In the genomic region with DNA sequence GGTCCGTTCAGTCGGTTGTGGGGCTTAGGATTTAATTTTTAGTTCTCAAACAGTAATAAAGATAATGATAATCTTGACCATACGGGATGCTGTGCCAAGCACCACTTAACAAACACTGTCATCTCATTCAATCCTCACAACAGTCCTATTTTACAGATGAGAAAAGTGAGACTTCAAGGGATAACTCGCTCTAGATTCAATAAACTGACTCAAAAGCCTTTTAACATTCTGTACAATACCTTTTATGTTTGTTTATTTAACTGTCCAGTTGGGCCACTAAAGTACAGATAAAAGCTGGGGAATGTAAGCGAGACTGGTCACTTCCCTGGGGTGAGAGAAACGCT, we compare ENCODE assay signal across 9 cellular contexts. TPM values are rescaled to one million over a fixed set of nuclear protein-coding genes. Genes with fewer than 3 reads are reported as not detected.
DNase-seq lines count a peak whose midpoint lies in the region; ATAC-seq, FAIRE-seq and TF ChIP-seq lines count a peak whose summit lies in the region.
"Had no signal": no experiment of that assay in that cellular context is flagged by ENCODE, and none has a peak within 500 bp of the region (broad histone marks: within the 10 kb centered on the region; RNA-seq: fewer than 3 reads in every experiment).

No MANE protein-coding gene starts in this region.

- H3K9me3 Mint-ChIP-seq in T-helper 2 cell treated with Interferon-gamma antibody and Interleukin-4, amounts not matched to agents 5 μg/mL and 100 μg/mL, for 36 hours: no peaks in the 10 kb centered on the region
- no peaks in the 10 kb centered on the region for H3K9me3 Mint-ChIP-seq in activated T-helper 17 cell treated with anti-CD3 and anti-CD28 coated beads, Interleukin-2, amount 50 U/mL, for 72 hours

- peak overlapping the region; percentile 88 for H3K4me3 Mint-ChIP-seq in T-helper 2 cell treated with Interferon-gamma antibody and Interleukin-4, amounts not matched to agents 5 μg/mL and 100 μg/mL, for 36 hours
- peak overlapping the region; percentile 95 for H3K4me3 Mint-ChIP-seq in activated T-helper 17 cell treated with anti-CD3 and anti-CD28 coated beads, Interleukin-2, amount 50 U/mL, for 72 hours

- no peak for DNase-seq in T-helper 2 cell treated with Interferon-gamma antibody and Interleukin-4, amounts not matched to agents 5 μg/mL and 100 μg/mL, for 36 hours (ENCODE audit: low spot score)
- DNase-seq in T-helper 2 cell (no peak), kidney (no peak), suprapubic skin (ENCODE audit: low spot score in 2 of 2) (no peak), H54 (ENCODE audit: insufficient read length, low spot score) (no peak), GM13976 (ENCODE audit: low spot score) (no peak)

- WGBS in suprapubic skin: 8% methylated on average over 6 of the region's 6 CpGs

- H3K36me3 ChIP-seq in kidney (ENCODE audit: control insufficient read depth in 1 of 2, insufficient read depth in 2 of 2, low read length in 2 of 2) (no peaks in the 10 kb centered on the region), suprapubic skin (no peaks in the 10 kb centered on the region)
- H3K36me3 ChIP-seq: BLaER1 had no signal

- peaks cover 0 to 7% of the 10 kb centered on the region in 2 donors for H3K4me1 ChIP-seq in kidney (ENCODE audit: control insufficient read depth in 1 of 2, insufficient read depth in 1 of 2, low read depth in 1 of 2, low read length in 2 of 2)
- H3K4me1 ChIP-seq in suprapubic skin: peaks cover 22% of the 10 kb centered on the region
- H3K4me1 ChIP-seq: BLaER1 had no signal

- no peaks in the 10 kb centered on the region for H3K27me3 ChIP-seq in suprapubic skin
- H3K27me3 ChIP-seq: BLaER1 had no signal

- intact Hi-C loops in kidney (cut with DNase I): no loop called here

- no peak for TF ChIP-seq EP300 in suprapubic skin (IDR thresholded peaks at IDR 0.05)

- peaks cover 51% of the 10 kb centered on the region for H3K27me3 Mint-ChIP-seq in T-helper 2 cell treated with Interferon-gamma antibody and Interleukin-4, amounts not matched to agents 5 μg/mL and 100 μg/mL, for 36 hours (ENCODE audit: low read depth)
- H3K27me3 Mint-ChIP-seq in activated T-helper 17 cell treated with anti-CD3 and anti-CD28 coated beads, Interleukin-2, amount 50 U/mL, for 72 hours: peaks cover 4% of the 10 kb centered on the region

- H3K4me3 ChIP-seq in kidney (ENCODE audit: low read length in 2 of 2): peak overlapping the region; percentile 91 to 93
- peak overlapping the region; percentile 90 for H3K4me3 ChIP-seq in suprapubic skin
- H3K4me3 ChIP-seq: BLaER1 had no signal

- H3K36me3 Mint-ChIP-seq in T-helper 2 cell treated with Interferon-gamma antibody and Interleukin-4, amounts not matched to agents 5 μg/mL and 100 μg/mL, for 36 hours (ENCODE audit: low read depth): no peaks in the 10 kb centered on the region
- H3K36me3 Mint-ChIP-seq in activated T-helper 17 cell treated with anti-CD3 and anti-CD28 coated beads, Interleukin-2, amount 50 U/mL, for 72 hours (ENCODE audit: low read depth): no peaks in the 10 kb centered on the region

- peak; percentile 3 for ATAC-seq in activated T-helper 17 cell treated with anti-CD3 and anti-CD28 coated beads, Interleukin-2, amount 50 U/mL, for 72 hours (replicated peaks)
- no peak for ATAC-seq in HG03457 (IDR thresholded peaks at IDR 0.05; ENCODE audit: unreplicated experiment)

- H3K9ac ChIP-seq in kidney (ENCODE audit: low read length in 2 of 2): peak overlapping the region; percentile 38 to 75
- H3K9ac ChIP-seq: BLaER1 had no signal

- no peak overlapping the region for H3K27ac Mint-ChIP-seq in T-helper 2 cell treated with Interferon-gamma antibody and Interleukin-4, amounts not matched to agents 5 μg/mL and 100 μg/mL, for 36 hours
- H3K27ac Mint-ChIP-seq in activated T-helper 17 cell treated with anti-CD3 and anti-CD28 coated beads, Interleukin-2, amount 50 U/mL, for 72 hours: peak overlapping the region; percentile 81

- H3K4me1 Mint-ChIP-seq in T-helper 2 cell treated with Interferon-gamma antibody and Interleukin-4, amounts not matched to agents 5 μg/mL and 100 μg/mL, for 36 hours (ENCODE audit: low read depth): peaks cover 11% of the 10 kb centered on the region
- H3K4me1 Mint-ChIP-seq in activated T-helper 17 cell treated with anti-CD3 and anti-CD28 coated beads, Interleukin-2, amount 50 U/mL, for 72 hours: peaks cover 5% of the 10 kb centered on the region

- no peaks in the 10 kb centered on the region for H3K9me3 ChIP-seq in kidney (ENCODE audit: control insufficient read depth in 1 of 2, low read length in 2 of 2)
- no peaks in the 10 kb centered on the region for H3K9me3 ChIP-seq in suprapubic skin

- H3K27ac ChIP-seq in kidney (ENCODE audit: low read depth in 2 of 2, low read length in 2 of 2): no peak overlapping the region
- H3K27ac ChIP-seq in suprapubic skin: no peak overlapping the region
- H3K27ac ChIP-seq: BLaER1 had no signal

- TF ChIP-seq CTCF in kidney (IDR thresholded peaks at IDR 0.05; ENCODE audit: borderline replicate concordance, extremely low read depth, insufficient read depth) (no peak), suprapubic skin (IDR thresholded peaks at IDR 0.05) (no peak), GM13976 (IDR thresholded peaks at IDR 0.05; ENCODE audit: borderline replicate concordance, control extremely low read depth, extremely low read depth, insufficient read depth, missing control alignments) (no peak)

- FAIRE-seq in kidney (lab: Jason Lieb, UNC) (no peak), H54 (lab: Jason Lieb, UNC) (no peak)

- in situ Hi-C loops in GM13976 (cut with MboI; ENCODE audit: low sequenced_read_pairs, unreplicated experiment): loop anchor here (10.0 kb wide), 1 partner anchor 80 kb away; no protein-coding TSS in a partner anchor

- TF ChIP-seq POLR2A in suprapubic skin (IDR thresholded peaks at IDR 0.05) (no peak), H54 (IDR thresholded peaks at IDR 0.05; ENCODE audit: low read depth, low read length) (no peak)

RNA-seq across cellular contexts. Expression of a gene that starts 0.4 kb away (rescaled TPM):
- under 1 TPM; 0.35 to 0.42 TPM for total RNA-seq in activated T-helper 17 cell treated with anti-CD3 and anti-CD28 coated beads, Interleukin-2, amount 50 U/mL, for 72 hours
- total RNA-seq in kidney (13.2 TPM), suprapubic skin (1 to 10 TPM; 1.3 to 9.8 (median 4.7) TPM)
- polyA plus RNA-seq in kidney (ENCODE audit: insufficient read depth, low read depth, low replicate concordance): 9.2 TPM

RNA-seq across cellular contexts. Expression of a gene that starts 33.0 kb away (rescaled TPM):
- total RNA-seq in activated T-helper 17 cell treated with anti-CD3 and anti-CD28 coated beads, Interleukin-2, amount 50 U/mL, for 72 hours: under 1 TPM in 1 of 2 donors, not detected in 1; 0.24 TPM
- 15.8 TPM for total RNA-seq in kidney
- 8.9 TPM for polyA plus RNA-seq in kidney (ENCODE audit: insufficient read depth, low read depth, low replicate concordance)
- total RNA-seq in suprapubic skin: 10 to 100 TPM in 1 of 4 donors, 1 to 10 TPM in 3; 2.9 to 13.2 (median 3.9) TPM
